2 cellular contexts compared by ENCODE assay signal in the genomic region with DNA sequence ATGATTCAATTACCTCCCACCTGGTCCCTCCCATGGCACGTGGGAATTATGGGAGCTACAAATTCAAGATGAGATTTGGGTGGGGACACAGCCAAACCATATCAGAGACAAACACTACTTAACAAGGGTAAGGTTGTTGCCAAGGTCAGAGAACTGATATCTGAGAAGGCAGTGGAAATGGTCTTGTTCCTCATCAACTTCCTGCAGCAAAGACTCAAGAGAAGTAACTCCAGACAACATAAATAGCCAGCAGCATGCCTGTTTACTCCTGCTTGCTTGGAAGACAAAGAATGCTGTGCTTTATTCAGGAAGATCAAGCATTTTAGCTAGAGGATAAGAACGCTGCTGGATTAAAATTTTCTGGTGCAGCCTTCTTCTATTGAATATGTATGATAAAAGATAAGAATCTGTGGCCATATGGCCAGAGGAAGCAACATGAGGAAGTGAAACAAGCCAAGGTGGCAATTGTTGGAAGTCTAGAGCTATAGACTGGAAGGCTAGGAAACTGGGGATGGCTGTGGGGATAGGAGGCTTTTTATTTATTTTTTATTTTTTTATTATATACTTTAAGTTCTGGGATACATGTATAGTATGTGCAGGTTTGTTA.
TF ChIP-seq lines count a peak whose summit lies in the region.

No MANE protein-coding gene starts in this region.

TF ChIP-seq in SK-N-SH, 30 proteins besides CTCF, POLR2A, EP300 and RAD21 (continued from another document):
- no peak for TF ChIP-seq TEAD4 (IDR thresholded peaks at IDR 0.05; ENCODE audit: borderline replicate concordance, insufficient read depth)
- TF ChIP-seq ELF1 (IDR thresholded peaks at IDR 0.05): no peak
- no peak for TF ChIP-seq IRF3 (IDR thresholded peaks at IDR 0.05; ENCODE audit: low read depth, low read length)
- no peak for TF ChIP-seq JUND (IDR thresholded peaks at IDR 0.05)
- TF ChIP-seq GATA2 (CRISPR knock-in tag; IDR thresholded peaks at IDR 0.05): no peak
- no peak for TF ChIP-seq RFX5 (IDR thresholded peaks at IDR 0.05; ENCODE audit: low read length)
- TF ChIP-seq NFIC (IDR thresholded peaks at IDR 0.05; ENCODE audit: borderline replicate concordance): no peak
- TF ChIP-seq MEF2A (IDR thresholded peaks at IDR 0.05; ENCODE audit: borderline replicate concordance, low read depth): no peak

TF ChIP-seq in SK-N-SH treated with all-trans-retinoic acid at 6 μM for 48 hours, 23 proteins besides CTCF, POLR2A, EP300 and RAD21 (continued from another document):
- TF ChIP-seq CSRNP3 (CRISPR knock-in tag; IDR thresholded peaks at IDR 0.05) (no peak), ZNF8 (CRISPR knock-in tag; IDR thresholded peaks at IDR 0.05) (no peak), ZNF565 (CRISPR knock-in tag; conservative IDR thresholded peaks at IDR 0.05; ENCODE audit: low read depth) (no peak), ESRRG (CRISPR knock-in tag; IDR thresholded peaks at IDR 0.05) (no peak), ZC3H10 (CRISPR knock-in tag; IDR thresholded peaks at IDR 0.05) (no peak), SNAI2 (CRISPR knock-in tag; IDR thresholded peaks at IDR 0.05) (no peak)
